18 cellular contexts compared by ENCODE assay signal in genomic region chr18:49707594-49707993, GRCh38.
"Had no signal": no experiment of that assay in that cellular context is flagged by ENCODE, and none has a peak within 500 bp of the region (broad histone marks: within the 10 kb centered on the region; RNA-seq: fewer than 3 reads in every experiment).

No MANE protein-coding gene starts in this region.

- H3K4me3 ChIP-seq: coronary artery, lower lobe of right lung, mucosa of descending colon, prostate gland, right atrium auricular region, sigmoid colon, stomach, tibial nerve, upper lobe of left lung had no signal

- H3K9me3 Mint-ChIP-seq: effector memory CD8-positive, alpha-beta T cell; natural killer cell treated with Interleukin-12 subunit alpha and Interleukin-12 subunit beta and Interleukin-15 and Interleukin-18, amount 100 ng/mL, for 72 hours; stimulated activated effector memory CD8-positive, alpha-beta T cell treated with anti-CD3 and anti-CD28 coated beads, Interleukin-12 subunit alpha, Interleukin-12 subunit beta, amount 100 ng/mL, for 72 hours had no signal

- ATAC-seq: effector memory CD8-positive, alpha-beta T cell; left ventricle myocardium superior; natural killer cell treated with Interleukin-12 subunit alpha and Interleukin-12 subunit beta and Interleukin-15 and Interleukin-18, amount 100 ng/mL, for 72 hours; stimulated activated effector memory CD8-positive, alpha-beta T cell treated with anti-CD3 and anti-CD28 coated beads, Interleukin-12 subunit alpha, Interleukin-12 subunit beta, amount 100 ng/mL, for 72 hours had no signal

- H3K27ac ChIP-seq: coronary artery, lower lobe of right lung, prostate gland, right atrium auricular region, sigmoid colon, stomach, tibial nerve, upper lobe of left lung had no signal

- H3K9me3 ChIP-seq: lower lobe of right lung, mucosa of descending colon, prostate gland, right atrium auricular region, sigmoid colon, stomach, tibial nerve, upper lobe of left lung had no signal

- H3K4me1 ChIP-seq: prostate gland, right atrium auricular region, sigmoid colon had no signal

- H3K4me1 Mint-ChIP-seq: naive B cell; stimulated activated effector memory CD8-positive, alpha-beta T cell treated with anti-CD3 and anti-CD28 coated beads, Interleukin-12 subunit alpha, Interleukin-12 subunit beta, amount 100 ng/mL, for 72 hours had no signal

- H3K4me3 Mint-ChIP-seq: effector memory CD8-positive, alpha-beta T cell; naive B cell; natural killer cell treated with Interleukin-12 subunit alpha and Interleukin-12 subunit beta and Interleukin-15 and Interleukin-18, amount 100 ng/mL, for 72 hours; stimulated activated effector memory CD8-positive, alpha-beta T cell treated with anti-CD3 and anti-CD28 coated beads, Interleukin-12 subunit alpha, Interleukin-12 subunit beta, amount 100 ng/mL, for 72 hours had no signal

- H3K27ac Mint-ChIP-seq: effector memory CD8-positive, alpha-beta T cell; natural killer cell treated with Interleukin-12 subunit alpha and Interleukin-12 subunit beta and Interleukin-15 and Interleukin-18, amount 100 ng/mL, for 72 hours; stimulated activated effector memory CD8-positive, alpha-beta T cell treated with anti-CD3 and anti-CD28 coated beads, Interleukin-12 subunit alpha, Interleukin-12 subunit beta, amount 100 ng/mL, for 72 hours had no signal

- H3K36me3 ChIP-seq: lower lobe of right lung, prostate gland, right atrium auricular region, sigmoid colon, stomach, tibial nerve, upper lobe of left lung had no signal

- DNase-seq: dermis blood vessel endothelial cell; effector memory CD8-positive, alpha-beta T cell; left ventricle myocardium superior; lower lobe of right lung; mucosa of descending colon; naive B cell; sigmoid colon; stimulated activated CD4-positive, alpha-beta T cell treated with anti-CD3 and anti-CD28 coated beads, Interleukin-2, amount 100 ng/mL, for 24 hours; stimulated activated CD4-positive, alpha-beta T cell treated with anti-CD3 and anti-CD28 coated beads, Interleukin-4, amount 100 ng/mL, for 24 hours; stimulated activated naive CD4-positive, alpha-beta T cell treated with Interleukin-2 at 50 U/mL for 16 hours; stomach had no signal

- H3K36me3 Mint-ChIP-seq: naive B cell; natural killer cell treated with Interleukin-12 subunit alpha and Interleukin-12 subunit beta and Interleukin-15 and Interleukin-18, amount 100 ng/mL, for 72 hours; stimulated activated effector memory CD8-positive, alpha-beta T cell treated with anti-CD3 and anti-CD28 coated beads, Interleukin-12 subunit alpha, Interleukin-12 subunit beta, amount 100 ng/mL, for 72 hours had no signal

- H3K27me3 ChIP-seq: right atrium auricular region, sigmoid colon, stomach, tibial nerve, upper lobe of left lung had no signal
